Comparison of ENCODE assay signal across 8 cellular contexts in genomic region chr1:156661932-156662587, GRCh38. TPM values are rescaled to one million over a fixed set of nuclear protein-coding genes. Genes with fewer than 3 reads are reported as not detected.
DNase-seq lines count a peak whose midpoint lies in the region; ATAC-seq and TF ChIP-seq lines count a peak whose summit lies in the region.

No MANE protein-coding gene starts in this region.

- no peak for ATAC-seq in activated CD8-positive, alpha-beta T cell treated with anti-CD3 and anti-CD28 coated beads, Interleukin-2, amount 10 ng/mL, durations not matched to agents 7 days and 5 days
- ATAC-seq in activated CD8-positive, alpha-beta T cell treated with anti-CD3 and anti-CD28 coated beads for 36 hours, result no peak
- ATAC-seq in right lobe of liver, result no peak
- ATAC-seq in GM21381 (IDR thresholded peaks at IDR 0.05; ENCODE audit: unreplicated experiment), result no peak
- ATAC-seq in GM21528 (IDR thresholded peaks at IDR 0.05; ENCODE audit: low FRiP score, unreplicated experiment), result no peak

- WGBS in right lobe of liver (ENCODE audit: insufficient coverage, low coverage, low lambda C conversion rate, missing lambda C conversion rate), result 33% methylated on average over 8 of the region's 8 CpGs
- 51% methylated on average over 8 of the region's 8 CpGs for WGBS in urinary bladder

- no peak for DNase-seq in activated CD8-positive, alpha-beta T cell treated with anti-CD3 and anti-CD28 coated beads, Interleukin-2, amount 10 ng/mL, durations not matched to agents 7 days and 5 days
- no peak for DNase-seq in activated CD8-positive, alpha-beta T cell treated with anti-CD3 and anti-CD28 coated beads for 36 hours
- DNase-seq in right lobe of liver (no peak), H7 (no peak)

- H3K4me1 ChIP-seq in right lobe of liver (peaks cover 0 to 10% (median 4%) of the 10 kb centered on the region in 4 donors), urinary bladder (ENCODE audit: insufficient read depth) (no peaks in the 10 kb centered on the region)

- no peaks in the 10 kb centered on the region for H3K36me3 ChIP-seq in right lobe of liver
- no peaks in the 10 kb centered on the region for H3K36me3 ChIP-seq in urinary bladder (ENCODE audit: insufficient read depth)
- H3K36me3 ChIP-seq in H7 (replicated peaks; ENCODE audit: control insufficient read depth, insufficient read depth, low read length), result no peaks in the 10 kb centered on the region

- peak overlapping the region; percentile 82 for H3K27ac ChIP-seq in angular gyrus (ENCODE audit: low read depth, low read length)
- H3K27ac ChIP-seq in right lobe of liver, result peak overlapping the region in 2 of 3 donors; percentile 37 to 57
- H3K27ac ChIP-seq in urinary bladder (ENCODE audit: low read depth), result peak overlapping the region; percentile 41

- no peaks in the 10 kb centered on the region for H3K9me3 ChIP-seq in right lobe of liver

- POLR2A ChIA-PET in activated CD8-positive, alpha-beta T cell treated with anti-CD3 and anti-CD28 coated beads, Interleukin-2, amount 10 ng/mL, durations not matched to agents 7 days and 5 days (lab: Charles Lee), result interaction anchor here (0.7 to 1.6 kb wide), 5 partner anchors 19 to 477 kb away, joined by 3 to 5 read pairs (median 4); partner anchors contain the start of genes ISG20L2 and METTL25B
- POLR2A ChIA-PET in activated CD8-positive, alpha-beta T cell treated with anti-CD3 and anti-CD28 coated beads for 36 hours (lab: Charles Lee), result interaction anchor here (0.7 to 1.3 kb wide), 4 partner anchors 12 to 147 kb away, joined by 3 to 5 read pairs (median 3); partner anchors contain the start of gene NES

- H3K27me3 Mint-ChIP-seq in activated CD8-positive, alpha-beta T cell treated with anti-CD3 and anti-CD28 coated beads, Interleukin-2, amount 10 ng/mL, durations not matched to agents 7 days and 5 days (ENCODE audit: low read depth), result peaks cover 17% of the 10 kb centered on the region
- H3K27me3 Mint-ChIP-seq in activated CD8-positive, alpha-beta T cell treated with anti-CD3 and anti-CD28 coated beads for 36 hours, result peaks cover 10% of the 10 kb centered on the region

- TF ChIP-seq CTCF in activated CD8-positive, alpha-beta T cell treated with anti-CD3 and anti-CD28 coated beads for 36 hours (IDR thresholded peaks at IDR 0.05), result no peak
- no peak for TF ChIP-seq CTCF in right lobe of liver (IDR thresholded peaks at IDR 0.05)

- H3K27me3 ChIP-seq in right lobe of liver (no peaks in the 10 kb centered on the region), H7 (ENCODE audit: control insufficient read depth, insufficient read depth, low read length) (peaks cover 14% of the 10 kb centered on the region)

- no peak overlapping the region for H3K4me3 Mint-ChIP-seq in activated CD8-positive, alpha-beta T cell treated with anti-CD3 and anti-CD28 coated beads, Interleukin-2, amount 10 ng/mL, durations not matched to agents 7 days and 5 days
- H3K4me3 Mint-ChIP-seq in activated CD8-positive, alpha-beta T cell treated with anti-CD3 and anti-CD28 coated beads for 36 hours, result no peak overlapping the region

- H3K36me3 Mint-ChIP-seq in activated CD8-positive, alpha-beta T cell treated with anti-CD3 and anti-CD28 coated beads, Interleukin-2, amount 10 ng/mL, durations not matched to agents 7 days and 5 days (ENCODE audit: low read depth), result no peaks in the 10 kb centered on the region
- no peaks in the 10 kb centered on the region for H3K36me3 Mint-ChIP-seq in activated CD8-positive, alpha-beta T cell treated with anti-CD3 and anti-CD28 coated beads for 36 hours (ENCODE audit: low read depth)

- CTCF ChIA-PET in activated CD8-positive, alpha-beta T cell treated with anti-CD3 and anti-CD28 coated beads, Interleukin-2, amount 10 ng/mL, durations not matched to agents 7 days and 5 days (lab: Charles Lee), result interaction anchor here (1.0 to 8.5 kb wide), 13 partner anchors 8 to 249 kb away, joined by 3 to 240 read pairs (median 12); partner anchors contain the start of genes CRABP2, ISG20L2, METTL25B and NAXE
- CTCF ChIA-PET in activated CD8-positive, alpha-beta T cell treated with anti-CD3 and anti-CD28 coated beads for 36 hours (lab: Charles Lee), result interaction anchor here (0.8 to 8.6 kb wide), 13 partner anchors 10 to 276 kb away, joined by 3 to 273 read pairs (median 9); partner anchors contain the start of genes BCAN, CRABP2, ISG20L2 and METTL25B

- peak overlapping the region; percentile 33 for H3K27ac Mint-ChIP-seq in activated CD8-positive, alpha-beta T cell treated with anti-CD3 and anti-CD28 coated beads, Interleukin-2, amount 10 ng/mL, durations not matched to agents 7 days and 5 days
- H3K27ac Mint-ChIP-seq in activated CD8-positive, alpha-beta T cell treated with anti-CD3 and anti-CD28 coated beads for 36 hours, result no peak overlapping the region

- TF ChIP-seq POLR2A in right lobe of liver (IDR thresholded peaks at IDR 0.05), result no peak

- no peaks in the 10 kb centered on the region for H3K9me3 Mint-ChIP-seq in activated CD8-positive, alpha-beta T cell treated with anti-CD3 and anti-CD28 coated beads, Interleukin-2, amount 10 ng/mL, durations not matched to agents 7 days and 5 days (ENCODE audit: insufficient read depth)
- H3K9me3 Mint-ChIP-seq in activated CD8-positive, alpha-beta T cell treated with anti-CD3 and anti-CD28 coated beads for 36 hours, result no peaks in the 10 kb centered on the region

- intact Hi-C loops in activated CD8-positive, alpha-beta T cell treated with anti-CD3 and anti-CD28 coated beads for 36 hours (cut with micrococcal nuclease), result no loop called here
- intact Hi-C loops in right lobe of liver (cut with DNase I), result no loop called here

- H3K4me1 Mint-ChIP-seq in activated CD8-positive, alpha-beta T cell treated with anti-CD3 and anti-CD28 coated beads, Interleukin-2, amount 10 ng/mL, durations not matched to agents 7 days and 5 days (ENCODE audit: low read depth), result peaks cover 79% of the 10 kb centered on the region
- H3K4me1 Mint-ChIP-seq in activated CD8-positive, alpha-beta T cell treated with anti-CD3 and anti-CD28 coated beads for 36 hours (ENCODE audit: low read depth), result peaks cover 39% of the 10 kb centered on the region

- H3K4me3 ChIP-seq in right lobe of liver, result no peak overlapping the region
- no peak overlapping the region for H3K4me3 ChIP-seq in urinary bladder (ENCODE audit: low read depth, low read length)
- no peak overlapping the region for H3K4me3 ChIP-seq in H7 (ENCODE audit: insufficient read depth, low read depth, low read length)

RNA-seq across cellular contexts. Expression of gene NES, which starts 15.1 kb away (rescaled TPM):
- total RNA-seq in activated CD8-positive, alpha-beta T cell treated with anti-CD3 and anti-CD28 coated beads, Interleukin-2, amount 10 ng/mL, durations not matched to agents 7 days and 5 days, result not detected
- not detected for total RNA-seq in activated CD8-positive, alpha-beta T cell treated with anti-CD3 and anti-CD28 coated beads for 36 hours
- total RNA-seq in right lobe of liver (1 to 10 TPM; 1.1 to 7.5 (median 2.6) TPM), urinary bladder (35.7 TPM)
- polyA plus RNA-seq in urinary bladder, result 38.2 TPM
- 220 and 231 TPM in 2 replicates for total RNA-seq in H7 (2014; rRNA removed; shearing (Covaris generic))

RNA-seq across cellular contexts. Expression of gene BCAN, which starts 20.1 kb away (rescaled TPM):
- total RNA-seq in activated CD8-positive, alpha-beta T cell treated with anti-CD3 and anti-CD28 coated beads, Interleukin-2, amount 10 ng/mL, durations not matched to agents 7 days and 5 days, result not detected
- not detected for total RNA-seq in activated CD8-positive, alpha-beta T cell treated with anti-CD3 and anti-CD28 coated beads for 36 hours
- not detected for total RNA-seq in right lobe of liver
- 0.48 TPM for total RNA-seq in urinary bladder
- 0.19 TPM for polyA plus RNA-seq in urinary bladder
- 1.7 and 4.1 TPM in 2 replicates for total RNA-seq in H7 (2014; rRNA removed; shearing (Covaris generic))

RNA-seq across cellular contexts. Expression of gene HAPLN2, which starts 42.8 kb away (rescaled TPM):
- total RNA-seq in activated CD8-positive, alpha-beta T cell treated with anti-CD3 and anti-CD28 coated beads, Interleukin-2, amount 10 ng/mL, durations not matched to agents 7 days and 5 days, result not detected
- total RNA-seq in activated CD8-positive, alpha-beta T cell treated with anti-CD3 and anti-CD28 coated beads for 36 hours, result not detected
- total RNA-seq in right lobe of liver (not detected), urinary bladder (not detected)
- polyA plus RNA-seq in urinary bladder, result 4.0 TPM
- 0.73 and 1.3 TPM in 2 replicates for total RNA-seq in H7 (2014; rRNA removed; shearing (Covaris generic))

RNA-seq across cellular contexts. Expression of gene CRABP2, which starts 43.3 kb away (rescaled TPM):
- total RNA-seq in activated CD8-positive, alpha-beta T cell treated with anti-CD3 and anti-CD28 coated beads, Interleukin-2, amount 10 ng/mL, durations not matched to agents 7 days and 5 days, result 1 to 10 TPM; 1.3 to 1.9 TPM
- under 1 TPM; 0.78 to 0.90 TPM for total RNA-seq in activated CD8-positive, alpha-beta T cell treated with anti-CD3 and anti-CD28 coated beads for 36 hours
- total RNA-seq in right lobe of liver (under 1 TPM in 1 of 6 experiments, not detected in 5; 0.24 TPM), urinary bladder (37.9 TPM)
- polyA plus RNA-seq in urinary bladder, result 25.3 TPM
- total RNA-seq in H7 (2014; rRNA removed; shearing (Covaris generic)), result 137 and 190 TPM in 2 replicates
